Comparison of ENCODE assay signal across 8 cellular contexts in the genomic region with DNA sequence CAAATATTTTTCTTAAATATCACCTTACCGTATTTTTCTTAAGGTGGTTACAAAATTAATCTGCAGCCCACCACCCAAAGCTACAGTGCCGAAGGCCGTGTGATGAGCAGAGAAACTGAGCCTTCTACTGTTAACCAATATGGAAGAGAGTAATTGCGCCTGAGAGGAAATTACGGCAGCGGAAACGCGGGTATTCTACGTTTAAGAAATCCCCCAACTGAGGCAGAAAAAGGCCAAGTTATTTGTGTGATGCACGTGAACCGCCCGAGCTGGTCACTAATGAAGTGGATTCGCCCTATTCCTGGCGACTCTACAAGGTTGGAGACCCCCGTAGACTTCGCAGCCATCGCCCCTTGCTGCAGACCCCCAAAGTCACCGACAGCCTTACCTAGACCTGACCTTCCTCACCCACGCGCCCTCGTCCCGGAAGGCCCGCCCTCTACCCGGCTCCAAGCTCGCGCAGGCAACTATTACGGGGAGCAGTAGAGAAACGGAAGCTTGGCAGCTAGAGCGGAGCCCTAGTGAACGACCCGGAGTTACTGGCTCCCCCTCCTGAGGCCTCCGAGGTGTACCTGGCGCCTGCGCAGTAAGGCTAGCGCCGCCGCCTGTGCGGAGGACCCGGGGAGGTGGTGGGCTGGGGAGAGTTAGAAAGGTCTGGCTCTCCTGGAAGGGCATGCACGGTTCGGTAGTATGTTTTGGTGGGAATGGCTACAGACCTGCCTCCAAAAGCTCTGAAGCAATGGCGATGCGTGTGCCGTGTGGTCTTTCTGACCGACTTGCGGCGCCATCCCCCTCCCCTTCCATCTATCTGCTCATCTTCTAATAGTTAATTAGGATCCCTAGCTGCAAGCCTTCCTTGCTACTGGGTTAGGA.
DNase-seq lines count a peak whose midpoint lies in the region; ATAC-seq and TF ChIP-seq lines count a peak whose summit lies in the region.

A gene (minus strand): TSS at position 430 of the 873 bp plus-strand sequence. CDS start 4,319 bp downstream, outside the sequence.

- H3K27ac ChIP-seq in 22Rv1, result peak within 1 kb of the TSS; percentile 75

- TF ChIP-seq CTCF in 22Rv1 (IDR thresholded peaks at IDR 0.05), result peak; percentile 97

- ATAC-seq in GM18511 (IDR thresholded peaks at IDR 0.05; ENCODE audit: unreplicated experiment) (peak; percentile 99), HG03039 (IDR thresholded peaks at IDR 0.05; ENCODE audit: unreplicated experiment) (peak; percentile 99)

- DNase-seq in NCI-H2081 (lab: John Stamatoyannopoulos, UW) (peak; percentile 99), T1000 (lab: John Stamatoyannopoulos, UW) (peak; percentile 79), astrocyte of the hippocampus (ENCODE audit: low read depth, low spot score) (peak; percentile 98), hippocampal formation (lab: John Stamatoyannopoulos, UW) (peak; percentile 96 to 97), retina (peak; percentile 97)

Comparison
In these comparisons a context has a peak if more than half of its experiments do, and no peak if none do; other contexts are left out.
1. Peak in every context shown above with its lines: DNase-seq, ATAC-seq and H3K27ac ChIP-seq.